Comparison of ENCODE assay signal across 35 cellular contexts in the genomic region with DNA sequence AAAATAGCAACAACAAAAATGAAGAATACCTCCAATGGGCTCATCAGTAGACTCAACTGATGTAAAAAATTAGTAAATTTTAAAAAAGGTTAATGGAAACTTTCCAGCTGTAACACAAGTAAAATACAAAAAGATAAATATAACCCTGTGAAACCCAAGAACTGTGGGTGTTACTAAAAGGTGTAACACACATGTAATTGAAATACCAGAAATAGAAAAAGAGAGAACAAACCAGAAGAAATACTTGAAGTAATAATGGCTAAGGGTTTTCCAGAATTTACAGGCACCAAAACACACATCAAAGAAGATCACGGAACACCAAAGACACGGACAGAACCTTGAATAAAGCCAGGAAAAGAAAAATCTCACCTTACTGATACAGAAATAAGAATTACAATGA.
DNase-seq lines count a peak whose midpoint lies in the region; ATAC-seq, FAIRE-seq and TF ChIP-seq lines count a peak whose summit lies in the region.
"Had no signal": no experiment of that assay in that cellular context is flagged by ENCODE, and none has a peak within 500 bp of the region (broad histone marks: within the 10 kb centered on the region; RNA-seq: fewer than 3 reads in every experiment).

No MANE protein-coding gene starts in this region.

- TF ChIP-seq CTCF in GM12878 (IDR thresholded peaks at IDR 0.05 in 2 of 3, conservative IDR thresholded peaks at IDR 0.05 in 1 of 3; ENCODE audit: control insufficient read depth in 2 of 3, extremely low read depth in 1 of 3, insufficient read depth in 1 of 3, low read depth in 3 of 3, low read length in 3 of 3) (no peak), progenitor cell of endocrine pancreas (IDR thresholded peaks at IDR 0.05; ENCODE audit: unreplicated experiment) (no peak)

- RAD21 ChIA-PET in GM12878 (lab: Charles Lee; ENCODE audit: unreplicated experiment), result no interaction called here

- SMC1A ChIA-PET in GM12878 (lab: Charles Lee; ENCODE audit: uncharacterized antibody, unreplicated experiment), result interaction anchor here (1.0 kb wide), 1 partner anchor 42 kb away, joined by 3 read pairs; no protein-coding TSS in a partner anchor

- H3K4me3 ChIP-seq in GM12878, result no peak overlapping the region
- H3K4me3 ChIP-seq: A549; BLaER1; BLaER1 treated with 17β-estradiol and CSF1 and Interleukin-3, amounts not matched to agents 10 nM and 100 nM had no signal

- H3K4me3 Mint-ChIP-seq in progenitor cell of endocrine pancreas (ENCODE audit: low read depth), result no peak overlapping the region
- H3K4me3 Mint-ChIP-seq: B cell; CD14-positive monocyte; CD4-positive, alpha-beta memory T cell; CD4-positive, alpha-beta T cell; CD4-positive, CD25-positive, alpha-beta regulatory T cell; CD8-positive, alpha-beta memory T cell; CD8-positive, alpha-beta T cell had no signal

- H3K9me3 ChIP-seq in GM12878 (replicated peaks; ENCODE audit: control insufficient read depth, insufficient read depth, low read length), result no peaks in the 10 kb centered on the region; the same call in 2 of the 3 replicates
- H3K9me3 ChIP-seq: A549, BE2C, BLaER1, Caco-2 had no signal

- intact Hi-C loops in GM12878 (cut with micrococcal nuclease; ENCODE audit: unreplicated experiment), result no loop called here

- H3K4me2 ChIP-seq in GM12878 (ENCODE audit: control insufficient read depth, insufficient read depth), result no peak overlapping the region
- H3K4me2 ChIP-seq: A549; BLaER1; BLaER1 treated with 17β-estradiol and CSF1 and Interleukin-3, amounts not matched to agents 10 nM and 100 nM had no signal

- no peak overlapping the region for H3K9ac ChIP-seq in GM12878 (ENCODE audit: control insufficient read depth, insufficient read depth, low read length)
- H3K9ac ChIP-seq: BLaER1; BLaER1 treated with 17β-estradiol and CSF1 and Interleukin-3, amounts not matched to agents 10 nM and 100 nM had no signal

- H3K9me3 Mint-ChIP-seq in progenitor cell of endocrine pancreas (ENCODE audit: low read depth), result peaks cover 5% of the 10 kb centered on the region
- H3K9me3 Mint-ChIP-seq: CD8-positive, alpha-beta T cell had no signal

- H3K79me2 ChIP-seq in GM12878 (ENCODE audit: control insufficient read depth, insufficient read depth, low read length), result no peaks in the 10 kb centered on the region

- H3K36me3 ChIP-seq in GM12878 (ENCODE audit: control insufficient read depth in 2 of 2, insufficient read depth in 2 of 2, low read length in 1 of 2), result no peaks in the 10 kb centered on the region
- H3K36me3 ChIP-seq: BE2C; BLaER1; BLaER1 treated with 17β-estradiol and CSF1 and Interleukin-3, amounts not matched to agents 10 nM and 100 nM had no signal

- no peak overlapping the region for H3K27ac ChIP-seq in GM12878 (ENCODE audit: control insufficient read depth, insufficient read depth)
- H3K27ac ChIP-seq: 22Rv1; A549; BLaER1; BLaER1 treated with 17β-estradiol and CSF1 and Interleukin-3, amounts not matched to agents 10 nM and 100 nM; C4-2B had no signal

- H3K27ac Mint-ChIP-seq in progenitor cell of endocrine pancreas, result no peak overlapping the region
- H3K27ac Mint-ChIP-seq: B cell; CD14-positive monocyte; CD4-positive, alpha-beta memory T cell; CD4-positive, alpha-beta T cell; CD4-positive, CD25-positive, alpha-beta regulatory T cell; CD8-positive, alpha-beta memory T cell; CD8-positive, alpha-beta T cell had no signal

- CTCF ChIA-PET in GM12878 (lab: Yijun Ruan, JAX), result no interaction called here

- no TSS peak for BruUV-seq in GM12878 (replicated peaks; lab: Mats Ljungman, UMichigan)

- H3K27me3 ChIP-seq in GM12878 (replicated peaks in 1 of 2; ENCODE audit: control insufficient read depth in 2 of 2, insufficient read depth in 2 of 2, low read length in 1 of 2), result no peaks in the 10 kb centered on the region
- H3K27me3 ChIP-seq: BE2C; BLaER1; BLaER1 treated with 17β-estradiol and CSF1 and Interleukin-3, amounts not matched to agents 10 nM and 100 nM had no signal

- no peaks in the 10 kb centered on the region for H4K20me1 ChIP-seq in GM12878 (ENCODE audit: control insufficient read depth, insufficient read depth)
- H4K20me1 ChIP-seq: BLaER1; BLaER1 treated with 17β-estradiol and CSF1 and Interleukin-3, amounts not matched to agents 10 nM and 100 nM had no signal

- no peak for TF ChIP-seq RAD21 in GM12878 (IDR thresholded peaks at IDR 0.05; ENCODE audit: insufficient read depth, low read depth, low read length)

- H3K27me3 Mint-ChIP-seq in progenitor cell of endocrine pancreas, result peaks cover 3% of the 10 kb centered on the region
- H3K27me3 Mint-ChIP-seq: CD4-positive, CD25-positive, alpha-beta regulatory T cell; CD8-positive, alpha-beta memory T cell had no signal

- peaks cover 14% of the 10 kb centered on the region for H3K4me1 Mint-ChIP-seq in progenitor cell of endocrine pancreas (ENCODE audit: low read depth)
- H3K4me1 Mint-ChIP-seq: B cell; CD14-positive monocyte; CD4-positive, alpha-beta memory T cell; CD4-positive, CD25-positive, alpha-beta regulatory T cell; CD8-positive, alpha-beta memory T cell had no signal

- no peak for TF ChIP-seq POLR2A in GM12878 (IDR thresholded peaks at IDR 0.05; ENCODE audit: low read depth, low read length)

- no peak overlapping the region for H2AFZ ChIP-seq in GM12878 (ENCODE audit: control insufficient read depth, low read depth, low read length)

- DNase-seq in GM18507 (ENCODE audit: extremely low spot score, insufficient read length, low read depth) (no peak), GM12878 (ENCODE audit: low read depth, low spot score) (no peak), GF-D8 (lab: John Stamatoyannopoulos, UW) (no peak), NCI-H748 (lab: John Stamatoyannopoulos, UW; ENCODE audit: unreplicated experiment) (no peak), progenitor cell of endocrine pancreas (ENCODE audit: low spot score, unreplicated experiment) (no peak)
- DNase-seq: 8988T; ACHN; AML-193; BE2C; C1 segment of cervical spinal cord; Caco-2; Calu3; CD4-positive, alpha-beta memory T cell; CD4-positive, alpha-beta T cell; CD4-positive, CD25-positive, alpha-beta regulatory T cell; CD8-positive, alpha-beta memory T cell; CD8-positive, alpha-beta T cell; COR-L47; DMS 273 treated with DMSO at 0.1 percent for 48 hours; DMS153; DMS53; DMS79; DMS79 treated with DMSO at 0.1 percent for 48 hours; DND-41; EL had no signal

- no peaks in the 10 kb centered on the region for H3K36me3 Mint-ChIP-seq in progenitor cell of endocrine pancreas (ENCODE audit: insufficient read depth)
- H3K36me3 Mint-ChIP-seq: CD14-positive monocyte; CD4-positive, alpha-beta memory T cell; CD4-positive, CD25-positive, alpha-beta regulatory T cell; CD8-positive, alpha-beta memory T cell; CD8-positive, alpha-beta T cell had no signal

- TF ChIP-seq EP300 in GM12878 (IDR thresholded peaks at IDR 0.05; ENCODE audit: borderline replicate concordance in 1 of 2, control insufficient read depth in 1 of 2, low read depth in 2 of 2, low read length in 2 of 2), result peak in 1 of 2 experiments; percentile 15; a peak in 1 of 4 replicates

- ATAC-seq in GM18867 (IDR thresholded peaks at IDR 0.05; ENCODE audit: unreplicated experiment) (peak; percentile 43), GM12878 (peak; percentile 48)
- ATAC-seq: A549; CD8-positive, alpha-beta T cell had no signal

- WGBS in GM12878 (ENCODE audit: insufficient coverage, insufficient replicate concordance, low lambda C conversion rate, missing lambda C conversion rate), result 5% methylated on average over 2 of the region's 2 CpGs

- FAIRE-seq in GM18507 (lab: Jason Lieb, UNC), result peak; percentile 12
- FAIRE-seq in GM12878 (lab: Jason Lieb, UNC), result no peak
- FAIRE-seq: A204.1, A549, D721Med had no signal

- no peaks in the 10 kb centered on the region for H3K4me1 ChIP-seq in GM12878 (ENCODE audit: control insufficient read depth, insufficient read depth, low read length)
- H3K4me1 ChIP-seq: A549; BE2C; BLaER1; BLaER1 treated with 17β-estradiol and CSF1 and Interleukin-3, amounts not matched to agents 10 nM and 100 nM; Caco-2 had no signal

- in situ Hi-C loops in GM12878 (cut with MboI), result no loop called here

- POLR2A ChIA-PET in GM12878 (lab: Charles Lee), result no interaction called here

TF ChIP-seq in GM12878, 131 proteins besides CTCF, POLR2A, EP300 and RAD21 (continues in another document):
- TF ChIP-seq NFIC (IDR thresholded peaks at IDR 0.05; ENCODE audit: low read depth, low read length), result 0 out of 2 replicates have a peak, but pooled peaks have one; percentile 38
- TF ChIP-seq, protein P1, sequence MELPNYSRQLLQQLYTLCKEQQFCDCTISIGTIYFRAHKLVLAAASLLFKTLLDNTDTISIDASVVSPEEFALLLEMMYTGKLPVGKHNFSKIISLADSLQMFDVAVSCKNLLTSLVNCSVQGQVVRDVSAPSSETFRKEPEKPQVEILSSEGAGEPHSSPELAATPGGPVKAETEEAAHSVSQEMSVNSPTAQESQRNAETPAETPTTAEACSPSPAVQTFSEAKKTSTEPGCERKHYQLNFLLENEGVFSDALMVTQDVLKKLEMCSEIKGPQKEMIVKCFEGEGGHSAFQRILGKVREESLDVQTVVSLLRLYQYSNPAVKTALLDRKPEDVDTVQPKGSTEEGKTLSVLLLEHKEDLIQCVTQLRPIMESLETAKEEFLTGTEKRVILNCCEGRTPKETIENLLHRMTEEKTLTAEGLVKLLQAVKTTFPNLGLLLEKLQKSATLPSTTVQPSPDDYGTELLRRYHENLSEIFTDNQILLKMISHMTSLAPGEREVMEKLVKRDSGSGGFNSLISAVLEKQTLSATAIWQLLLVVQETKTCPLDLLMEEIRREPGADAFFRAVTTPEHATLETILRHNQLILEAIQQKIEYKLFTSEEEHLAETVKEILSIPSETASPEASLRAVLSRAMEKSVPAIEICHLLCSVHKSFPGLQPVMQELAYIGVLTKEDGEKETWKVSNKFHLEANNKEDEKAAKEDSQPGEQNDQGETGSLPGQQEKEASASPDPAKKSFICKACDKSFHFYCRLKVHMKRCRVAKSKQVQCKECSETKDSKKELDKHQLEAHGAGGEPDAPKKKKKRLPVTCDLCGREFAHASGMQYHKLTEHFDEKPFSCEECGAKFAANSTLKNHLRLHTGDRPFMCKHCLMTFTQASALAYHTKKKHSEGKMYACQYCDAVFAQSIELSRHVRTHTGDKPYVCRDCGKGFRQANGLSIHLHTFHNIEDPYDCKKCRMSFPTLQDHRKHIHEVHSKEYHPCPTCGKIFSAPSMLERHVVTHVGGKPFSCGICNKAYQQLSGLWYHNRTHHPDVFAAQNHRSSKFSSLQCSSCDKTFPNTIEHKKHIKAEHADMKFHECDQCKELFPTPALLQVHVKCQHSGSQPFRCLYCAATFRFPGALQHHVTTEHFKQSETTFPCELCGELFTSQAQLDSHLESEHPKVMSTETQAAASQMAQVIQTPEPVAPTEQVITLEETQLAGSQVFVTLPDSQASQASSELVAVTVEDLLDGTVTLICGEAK (IDR thresholded peaks at IDR 0.05; ENCODE audit: borderline replicate concordance), result no peak
- peak; percentile 83 for TF ChIP-seq MEF2B (IDR thresholded peaks at IDR 0.05; ENCODE audit: partially characterized antibody, poor library complexity, severe bottlenecking)
- no peak for TF ChIP-seq RELA (IDR thresholded peaks at IDR 0.05; ENCODE audit: borderline replicate concordance, partially characterized antibody)
- TF ChIP-seq MTA2 (IDR thresholded peaks at IDR 0.05; ENCODE audit: low read depth), result peak; percentile 67
- TF ChIP-seq MEF2A (IDR thresholded peaks at IDR 0.05; ENCODE audit: insufficient read depth, low read depth, low read length), result peak; percentile 79
- no peak for TF ChIP-seq SMARCA5 (IDR thresholded peaks at IDR 0.05)
- peak; percentile 73 for TF ChIP-seq ATF7 (IDR thresholded peaks at IDR 0.05; ENCODE audit: low read depth)
